Comparison of ENCODE assay signal across 1 cellular context in the genomic region with DNA sequence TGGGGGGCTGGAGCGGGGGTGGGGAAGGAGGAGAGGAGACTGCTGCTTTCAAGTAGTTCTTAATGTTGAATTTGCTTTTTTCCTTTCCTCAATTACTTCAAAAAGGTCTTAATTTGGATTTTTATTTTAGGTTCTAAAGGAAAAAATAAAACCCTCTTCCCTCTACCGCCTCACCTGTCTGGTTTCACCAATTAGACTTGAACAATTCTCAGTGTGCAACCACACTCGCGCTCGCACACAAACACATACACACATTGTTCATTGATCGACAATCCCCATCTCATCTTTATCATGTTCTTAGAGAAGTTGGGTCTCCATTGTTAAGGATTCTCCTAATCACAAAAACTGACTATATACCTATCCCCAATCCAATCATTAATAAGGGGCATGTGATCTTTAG.
A peak's percentile ranks its signal among the peaks of the same experiment; 100 is the strongest.
TF ChIP-seq lines count a peak whose summit lies in the region.

No MANE protein-coding gene starts in this region.

TF ChIP-seq in H1, 55 proteins besides CTCF, POLR2A, EP300 and RAD21 (continued from another document):
- TF ChIP-seq, protein P1, sequence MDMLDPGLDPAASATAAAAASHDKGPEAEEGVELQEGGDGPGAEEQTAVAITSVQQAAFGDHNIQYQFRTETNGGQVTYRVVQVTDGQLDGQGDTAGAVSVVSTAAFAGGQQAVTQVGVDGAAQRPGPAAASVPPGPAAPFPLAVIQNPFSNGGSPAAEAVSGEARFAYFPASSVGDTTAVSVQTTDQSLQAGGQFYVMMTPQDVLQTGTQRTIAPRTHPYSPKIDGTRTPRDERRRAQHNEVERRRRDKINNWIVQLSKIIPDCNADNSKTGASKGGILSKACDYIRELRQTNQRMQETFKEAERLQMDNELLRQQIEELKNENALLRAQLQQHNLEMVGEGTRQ (IDR thresholded peaks at IDR 0.05; ENCODE audit: low read length): no peak
- TF ChIP-seq SP2 (IDR thresholded peaks at IDR 0.05; ENCODE audit: low read length): no peak
- no peak for TF ChIP-seq SAP30 (IDR thresholded peaks at IDR 0.05; ENCODE audit: insufficient read depth, insufficient replicate concordance, low read length)
- TF ChIP-seq CEBPB (IDR thresholded peaks at IDR 0.05; ENCODE audit: low read depth, low read length): no peak
- TF ChIP-seq, protein P2, sequence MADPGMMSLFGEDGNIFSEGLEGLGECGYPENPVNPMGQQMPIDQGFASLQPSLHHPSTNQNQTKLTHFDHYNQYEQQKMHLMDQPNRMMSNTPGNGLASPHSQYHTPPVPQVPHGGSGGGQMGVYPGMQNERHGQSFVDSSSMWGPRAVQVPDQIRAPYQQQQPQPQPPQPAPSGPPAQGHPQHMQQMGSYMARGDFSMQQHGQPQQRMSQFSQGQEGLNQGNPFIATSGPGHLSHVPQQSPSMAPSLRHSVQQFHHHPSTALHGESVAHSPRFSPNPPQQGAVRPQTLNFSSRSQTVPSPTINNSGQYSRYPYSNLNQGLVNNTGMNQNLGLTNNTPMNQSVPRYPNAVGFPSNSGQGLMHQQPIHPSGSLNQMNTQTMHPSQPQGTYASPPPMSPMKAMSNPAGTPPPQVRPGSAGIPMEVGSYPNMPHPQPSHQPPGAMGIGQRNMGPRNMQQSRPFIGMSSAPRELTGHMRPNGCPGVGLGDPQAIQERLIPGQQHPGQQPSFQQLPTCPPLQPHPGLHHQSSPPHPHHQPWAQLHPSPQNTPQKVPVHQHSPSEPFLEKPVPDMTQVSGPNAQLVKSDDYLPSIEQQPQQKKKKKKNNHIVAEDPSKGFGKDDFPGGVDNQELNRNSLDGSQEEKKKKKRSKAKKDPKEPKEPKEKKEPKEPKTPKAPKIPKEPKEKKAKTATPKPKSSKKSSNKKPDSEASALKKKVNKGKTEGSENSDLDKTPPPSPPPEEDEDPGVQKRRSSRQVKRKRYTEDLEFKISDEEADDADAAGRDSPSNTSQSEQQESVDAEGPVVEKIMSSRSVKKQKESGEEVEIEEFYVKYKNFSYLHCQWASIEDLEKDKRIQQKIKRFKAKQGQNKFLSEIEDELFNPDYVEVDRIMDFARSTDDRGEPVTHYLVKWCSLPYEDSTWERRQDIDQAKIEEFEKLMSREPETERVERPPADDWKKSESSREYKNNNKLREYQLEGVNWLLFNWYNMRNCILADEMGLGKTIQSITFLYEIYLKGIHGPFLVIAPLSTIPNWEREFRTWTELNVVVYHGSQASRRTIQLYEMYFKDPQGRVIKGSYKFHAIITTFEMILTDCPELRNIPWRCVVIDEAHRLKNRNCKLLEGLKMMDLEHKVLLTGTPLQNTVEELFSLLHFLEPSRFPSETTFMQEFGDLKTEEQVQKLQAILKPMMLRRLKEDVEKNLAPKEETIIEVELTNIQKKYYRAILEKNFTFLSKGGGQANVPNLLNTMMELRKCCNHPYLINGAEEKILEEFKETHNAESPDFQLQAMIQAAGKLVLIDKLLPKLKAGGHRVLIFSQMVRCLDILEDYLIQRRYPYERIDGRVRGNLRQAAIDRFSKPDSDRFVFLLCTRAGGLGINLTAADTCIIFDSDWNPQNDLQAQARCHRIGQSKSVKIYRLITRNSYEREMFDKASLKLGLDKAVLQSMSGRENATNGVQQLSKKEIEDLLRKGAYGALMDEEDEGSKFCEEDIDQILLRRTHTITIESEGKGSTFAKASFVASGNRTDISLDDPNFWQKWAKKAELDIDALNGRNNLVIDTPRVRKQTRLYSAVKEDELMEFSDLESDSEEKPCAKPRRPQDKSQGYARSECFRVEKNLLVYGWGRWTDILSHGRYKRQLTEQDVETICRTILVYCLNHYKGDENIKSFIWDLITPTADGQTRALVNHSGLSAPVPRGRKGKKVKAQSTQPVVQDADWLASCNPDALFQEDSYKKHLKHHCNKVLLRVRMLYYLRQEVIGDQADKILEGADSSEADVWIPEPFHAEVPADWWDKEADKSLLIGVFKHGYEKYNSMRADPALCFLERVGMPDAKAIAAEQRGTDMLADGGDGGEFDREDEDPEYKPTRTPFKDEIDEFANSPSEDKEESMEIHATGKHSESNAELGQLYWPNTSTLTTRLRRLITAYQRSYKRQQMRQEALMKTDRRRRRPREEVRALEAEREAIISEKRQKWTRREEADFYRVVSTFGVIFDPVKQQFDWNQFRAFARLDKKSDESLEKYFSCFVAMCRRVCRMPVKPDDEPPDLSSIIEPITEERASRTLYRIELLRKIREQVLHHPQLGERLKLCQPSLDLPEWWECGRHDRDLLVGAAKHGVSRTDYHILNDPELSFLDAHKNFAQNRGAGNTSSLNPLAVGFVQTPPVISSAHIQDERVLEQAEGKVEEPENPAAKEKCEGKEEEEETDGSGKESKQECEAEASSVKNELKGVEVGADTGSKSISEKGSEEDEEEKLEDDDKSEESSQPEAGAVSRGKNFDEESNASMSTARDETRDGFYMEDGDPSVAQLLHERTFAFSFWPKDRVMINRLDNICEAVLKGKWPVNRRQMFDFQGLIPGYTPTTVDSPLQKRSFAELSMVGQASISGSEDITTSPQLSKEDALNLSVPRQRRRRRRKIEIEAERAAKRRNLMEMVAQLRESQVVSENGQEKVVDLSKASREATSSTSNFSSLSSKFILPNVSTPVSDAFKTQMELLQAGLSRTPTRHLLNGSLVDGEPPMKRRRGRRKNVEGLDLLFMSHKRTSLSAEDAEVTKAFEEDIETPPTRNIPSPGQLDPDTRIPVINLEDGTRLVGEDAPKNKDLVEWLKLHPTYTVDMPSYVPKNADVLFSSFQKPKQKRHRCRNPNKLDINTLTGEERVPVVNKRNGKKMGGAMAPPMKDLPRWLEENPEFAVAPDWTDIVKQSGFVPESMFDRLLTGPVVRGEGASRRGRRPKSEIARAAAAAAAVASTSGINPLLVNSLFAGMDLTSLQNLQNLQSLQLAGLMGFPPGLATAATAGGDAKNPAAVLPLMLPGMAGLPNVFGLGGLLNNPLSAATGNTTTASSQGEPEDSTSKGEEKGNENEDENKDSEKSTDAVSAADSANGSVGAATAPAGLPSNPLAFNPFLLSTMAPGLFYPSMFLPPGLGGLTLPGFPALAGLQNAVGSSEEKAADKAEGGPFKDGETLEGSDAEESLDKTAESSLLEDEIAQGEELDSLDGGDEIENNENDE (IDR thresholded peaks at IDR 0.05; ENCODE audit: insufficient replicate concordance, low read length): no peak
- TF ChIP-seq TEAD4 (IDR thresholded peaks at IDR 0.05; ENCODE audit: low read depth, low read length): no peak
- TF ChIP-seq PHF8 (conservative IDR thresholded peaks at IDR 0.05; ENCODE audit: low read depth, low read length): no peak
- TF ChIP-seq POLR2AphosphoS5 (IDR thresholded peaks at IDR 0.05; ENCODE audit: low read depth, low read length): peak; percentile 20; the same call in 1 of the 2 replicates
- TF ChIP-seq, protein P3, sequence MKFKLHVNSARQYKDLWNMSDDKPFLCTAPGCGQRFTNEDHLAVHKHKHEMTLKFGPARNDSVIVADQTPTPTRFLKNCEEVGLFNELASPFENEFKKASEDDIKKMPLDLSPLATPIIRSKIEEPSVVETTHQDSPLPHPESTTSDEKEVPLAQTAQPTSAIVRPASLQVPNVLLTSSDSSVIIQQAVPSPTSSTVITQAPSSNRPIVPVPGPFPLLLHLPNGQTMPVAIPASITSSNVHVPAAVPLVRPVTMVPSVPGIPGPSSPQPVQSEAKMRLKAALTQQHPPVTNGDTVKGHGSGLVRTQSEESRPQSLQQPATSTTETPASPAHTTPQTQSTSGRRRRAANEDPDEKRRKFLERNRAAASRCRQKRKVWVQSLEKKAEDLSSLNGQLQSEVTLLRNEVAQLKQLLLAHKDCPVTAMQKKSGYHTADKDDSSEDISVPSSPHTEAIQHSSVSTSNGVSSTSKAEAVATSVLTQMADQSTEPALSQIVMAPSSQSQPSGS (IDR thresholded peaks at IDR 0.05; ENCODE audit: low read length): peak; percentile 13; the same call in 1 of the 2 replicates
- no peak for TF ChIP-seq GABPA (IDR thresholded peaks at IDR 0.05; ENCODE audit: borderline replicate concordance, insufficient read depth, low read length)
- no peak for TF ChIP-seq JUND (IDR thresholded peaks at IDR 0.05; ENCODE audit: low read length)
- no peak for TF ChIP-seq SUZ12 (IDR thresholded peaks at IDR 0.05; ENCODE audit: low read length)
